22 cellular contexts compared by ENCODE assay signal in the genomic region with DNA sequence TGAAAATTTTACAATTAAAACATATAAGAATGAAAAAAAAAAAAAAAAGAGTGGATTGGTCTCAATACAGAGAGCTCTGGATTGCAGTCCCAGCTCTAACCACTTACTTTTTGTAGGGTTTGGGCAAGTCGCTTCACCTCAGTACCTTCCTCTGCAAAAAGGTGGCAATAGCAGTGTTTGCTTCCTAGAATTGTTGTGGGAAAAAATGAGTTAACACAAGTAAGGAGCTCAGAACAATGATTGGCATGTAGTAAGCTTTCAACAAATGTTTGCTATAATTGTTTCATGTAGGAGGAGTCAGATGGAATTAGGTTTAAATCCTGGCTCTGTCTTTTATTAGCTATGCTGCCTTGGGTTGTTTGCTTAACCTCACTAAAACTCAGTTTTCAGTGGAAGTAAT.
A peak's percentile ranks its signal among the peaks of the same experiment; 100 is the strongest.
DNase-seq lines count a peak whose midpoint lies in the region; FAIRE-seq and TF ChIP-seq lines count a peak whose summit lies in the region.
"Had no signal": no experiment of that assay in that cellular context is flagged by ENCODE, and none has a peak within 500 bp of the region (broad histone marks: within the 10 kb centered on the region; RNA-seq: fewer than 3 reads in every experiment).

No MANE protein-coding gene starts in this region.

- peak overlapping the region; percentile 41 to 45 (median 42) for H3K27ac Mint-ChIP-seq in nephron
- H3K27ac Mint-ChIP-seq: activated naive CD8-positive, alpha-beta T cell treated with anti-CD3 and anti-CD28 coated beads, Interleukin-2, amount 50 U/mL, for 24 hours; dendritic cell treated with granulocyte-macrophage colony-stimulating factor and Interleukin-4, amounts not matched to agents 40 ng/mL and 50 ng/mL, for 4 days had no signal

- H3K9me3 Mint-ChIP-seq in nephron, result peaks cover 15% of the 10 kb centered on the region
- H3K9me3 Mint-ChIP-seq: activated naive CD8-positive, alpha-beta T cell treated with anti-CD3 and anti-CD28 coated beads, Interleukin-2, amount 50 U/mL, for 24 hours; stimulated activated naive CD8-positive, alpha-beta T cell treated with anti-CD3 and anti-CD28 coated beads, Interleukin-15, Interleukin-2, amounts not matched to agents 100 ng/mL and 50 ng/mL, for 24 hours had no signal

- DNase-seq in NCI-H748 (lab: John Stamatoyannopoulos, UW; ENCODE audit: unreplicated experiment) (peak; percentile 4), NCI-H748 treated with DMSO at 0.1 percent for 48 hours (lab: John Stamatoyannopoulos, UW) (no peak), NCI-H2196 (lab: John Stamatoyannopoulos, UW; ENCODE audit: unreplicated experiment) (no peak), OCI-M2 (lab: John Stamatoyannopoulos, UW; ENCODE audit: unreplicated experiment) (no peak), NCI-H1694 (lab: John Stamatoyannopoulos, UW) (no peak)
- DNase-seq: 8988T; activated CD4-positive, alpha-beta T cell treated with anti-CD3 and anti-CD28 coated beads for 48 hours; activated naive CD8-positive, alpha-beta T cell treated with anti-CD3 and anti-CD28 coated beads, Interleukin-2, amount 50 U/mL, for 24 hours; brain microvascular endothelial cell; Calu3; H7; naive thymus-derived CD4-positive, alpha-beta T cell; ovary; SW 1271; trophoblast cell had no signal

- peaks cover 5% of the 10 kb centered on the region for H3K27me3 Mint-ChIP-seq in nephron (ENCODE audit: low read depth)
- H3K27me3 Mint-ChIP-seq: activated naive CD8-positive, alpha-beta T cell treated with anti-CD3 and anti-CD28 coated beads, Interleukin-2, amount 50 U/mL, for 24 hours; dendritic cell treated with granulocyte-macrophage colony-stimulating factor and Interleukin-4, amounts not matched to agents 40 ng/mL and 50 ng/mL, for 4 days; naive thymus-derived CD4-positive, alpha-beta T cell; stimulated activated naive CD8-positive, alpha-beta T cell treated with anti-CD3 and anti-CD28 coated beads, Interleukin-15, Interleukin-2, amounts not matched to agents 100 ng/mL and 50 ng/mL, for 24 hours had no signal

- peak; percentile 48; the same call in 1 of the 2 replicates for TF ChIP-seq CTCF in LNCAP (IDR thresholded peaks at IDR 0.05)
- TF ChIP-seq CTCF in nephron (IDR thresholded peaks at IDR 0.05; ENCODE audit: unreplicated experiment in 3 of 3), result no peak

- no peak overlapping the region for H3K4me3 Mint-ChIP-seq in nephron
- H3K4me3 Mint-ChIP-seq: activated naive CD8-positive, alpha-beta T cell treated with anti-CD3 and anti-CD28 coated beads, Interleukin-2, amount 50 U/mL, for 24 hours; dendritic cell treated with granulocyte-macrophage colony-stimulating factor and Interleukin-4, amounts not matched to agents 40 ng/mL and 50 ng/mL, for 4 days; stimulated activated naive CD8-positive, alpha-beta T cell treated with anti-CD3 and anti-CD28 coated beads, Interleukin-15, Interleukin-2, amounts not matched to agents 100 ng/mL and 50 ng/mL, for 24 hours had no signal

- H3K36me3 Mint-ChIP-seq in nephron (ENCODE audit: low read depth), result peaks cover 7% of the 10 kb centered on the region
- H3K36me3 Mint-ChIP-seq: naive thymus-derived CD4-positive, alpha-beta T cell had no signal

- peaks cover 70% of the 10 kb centered on the region for H3K4me1 Mint-ChIP-seq in nephron

- peak; percentile 48 for FAIRE-seq in endometrium (lab: Jason Lieb, UNC)
- FAIRE-seq: GM19239, TTC549 had no signal
